8 cellular contexts compared by ENCODE assay signal in genomic region chr12:24409868-24410267, GRCh38.
"Had no signal": no experiment of that assay in that cellular context is flagged by ENCODE, and none has a peak within 500 bp of the region (broad histone marks: within the 10 kb centered on the region; RNA-seq: fewer than 3 reads in every experiment).

No MANE protein-coding gene starts in this region.

- FAIRE-seq: G401.6, GM12878, GM12891, GM12892, GM18507, GM19239 had no signal

- H3K4me3 ChIP-seq: GM12878 had no signal

- DNase-seq: GDM1, GF-D8 had no signal

- ATAC-seq: GM12878 had no signal
